8 cellular contexts compared by ENCODE assay signal in the genomic region with DNA sequence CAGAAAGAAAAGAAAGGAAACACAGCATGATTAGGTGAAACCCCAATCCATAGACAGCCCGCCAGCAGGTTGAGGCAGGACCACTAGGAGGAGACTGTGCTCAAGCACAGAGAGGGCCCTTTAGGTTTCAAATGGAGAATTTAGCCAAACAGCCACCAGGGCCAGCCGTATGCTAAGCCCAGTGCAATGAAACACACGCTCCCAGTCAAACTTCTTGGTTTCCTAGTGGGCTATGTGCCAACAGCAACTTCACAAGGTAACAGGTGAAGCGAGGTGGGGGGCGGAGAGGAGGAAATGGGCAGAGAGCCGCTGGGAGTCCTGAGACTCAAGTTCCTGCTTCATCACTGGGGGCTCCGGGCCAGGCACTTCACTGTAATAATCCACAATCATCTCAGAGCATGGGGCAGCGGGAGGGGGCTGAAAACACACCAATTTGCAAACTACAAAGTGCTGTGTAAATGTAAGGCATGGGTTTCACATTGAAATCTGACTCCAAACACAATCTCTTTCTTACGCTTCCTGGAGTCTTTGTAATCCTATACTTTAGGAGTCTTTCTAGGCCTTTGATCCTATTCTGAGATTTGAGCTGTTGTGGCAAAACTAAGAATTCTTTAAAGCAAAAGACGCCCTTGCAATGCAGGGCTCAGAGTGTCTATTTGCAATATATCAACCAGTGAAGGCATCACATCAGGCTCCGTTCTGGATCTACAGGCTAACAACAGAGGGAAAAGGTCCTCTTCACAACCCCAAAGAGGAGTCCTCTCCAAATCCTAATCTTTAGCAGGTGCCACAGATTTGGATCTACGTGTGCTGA.
DNase-seq lines count a peak whose midpoint lies in the region; ATAC-seq and TF ChIP-seq lines count a peak whose summit lies in the region.

No MANE protein-coding gene starts in this region.

- no peaks in the 10 kb centered on the region for H3K27me3 Mint-ChIP-seq in CD4-positive, alpha-beta T cell

- H3K27ac Mint-ChIP-seq in CD4-positive, alpha-beta T cell, result peak overlapping the region; percentile 93

- intact Hi-C loops in CD4-positive, alpha-beta T cell (cut with DNase I, micrococcal nuclease), result loop anchor here (2.0 to 10.0 kb wide), 2 partner anchors 518 to 648 kb away; no protein-coding TSS in a partner anchor
- intact Hi-C loops in vagina (cut with DNase I), result loop anchor here (10.0 kb wide), 1 partner anchor 118 kb away; no protein-coding TSS in a partner anchor

- TF ChIP-seq POLR2A in erythroblast (IDR thresholded peaks at IDR 0.05; ENCODE audit: low read length) (no peak), vagina (IDR thresholded peaks at IDR 0.05) (no peak)

- ATAC-seq in CD4-positive, alpha-beta T cell (ENCODE audit: poor library complexity), result peak; percentile 93
- peak; percentile 71 for ATAC-seq in GM19324 (IDR thresholded peaks at IDR 0.05; ENCODE audit: low FRiP score, unreplicated experiment)
- ATAC-seq in HG03354 (IDR thresholded peaks at IDR 0.05; ENCODE audit: poor library complexity, severe bottlenecking, unreplicated experiment), result peak; percentile 81

- POLR2A ChIA-PET in CD4-positive, alpha-beta T cell (lab: Charles Lee), result interaction anchor here (0.6 to 3.4 kb wide), 11 partner anchors 10 to 212 kb away, joined by 3 to 25 read pairs (median 5); no protein-coding TSS in a partner anchor

- H3K4me1 ChIP-seq in neutrophil (ENCODE audit: control insufficient read depth in 1 of 2, insufficient read depth in 1 of 2, low read depth in 1 of 2, low read length in 1 of 2), result peaks cover 0 to 3% of the 10 kb centered on the region in 2 experiments
- H3K4me1 ChIP-seq in vagina, result no peaks in the 10 kb centered on the region

- peak; percentile 78 for TF ChIP-seq CTCF in CD4-positive, alpha-beta T cell (IDR thresholded peaks at IDR 0.05)
- TF ChIP-seq CTCF in neutrophil (IDR thresholded peaks at IDR 0.05) (no peak), vagina (IDR thresholded peaks at IDR 0.05) (peak in 2 of 3 experiments; percentile 19 to 39)

- H3K4me3 ChIP-seq in neutrophil (ENCODE audit: low read depth in 1 of 2, low read length in 1 of 2), result no peak overlapping the region
- H3K4me3 ChIP-seq in vagina, result no peak overlapping the region

- no peaks in the 10 kb centered on the region for H3K27me3 ChIP-seq in CD4-positive, alpha-beta T cell (ENCODE audit: control insufficient read depth, insufficient read depth, low read length)
- H3K27me3 ChIP-seq in neutrophil (no peaks in the 10 kb centered on the region), vagina (no peaks in the 10 kb centered on the region)

- peak overlapping the region; percentile 75 for H3K27ac ChIP-seq in CD4-positive, alpha-beta T cell (ENCODE audit: low read depth, low read length)
- peak overlapping the region; percentile 60 for H3K27ac ChIP-seq in neutrophil
- no peak overlapping the region for H3K27ac ChIP-seq in vagina

- H3K9me3 Mint-ChIP-seq in CD4-positive, alpha-beta T cell, result no peaks in the 10 kb centered on the region

- H3K4me1 Mint-ChIP-seq in CD4-positive, alpha-beta T cell (ENCODE audit: low read depth), result peaks cover 68% of the 10 kb centered on the region

- H3K9me3 ChIP-seq in CD4-positive, alpha-beta T cell (ENCODE audit: control insufficient read depth, low read length), result no peaks in the 10 kb centered on the region
- H3K9me3 ChIP-seq in neutrophil, result no peaks in the 10 kb centered on the region
- no peaks in the 10 kb centered on the region for H3K9me3 ChIP-seq in vagina

- peaks cover 37% of the 10 kb centered on the region for H3K36me3 ChIP-seq in neutrophil
- no peaks in the 10 kb centered on the region for H3K36me3 ChIP-seq in vagina

- peaks cover 26% of the 10 kb centered on the region for H3K36me3 Mint-ChIP-seq in CD4-positive, alpha-beta T cell (ENCODE audit: low read depth)

- CTCF ChIA-PET in CD4-positive, alpha-beta T cell (lab: Charles Lee), result interaction anchor here (1.7 to 10.5 kb wide), 2 partner anchors 89 to 120 kb away, joined by 6 to 117 read pairs; no protein-coding TSS in a partner anchor

- peak; percentile 36 to 62 (median 56) for DNase-seq in CD4-positive, alpha-beta T cell
- DNase-seq in NCI-H82 (lab: John Stamatoyannopoulos, UW) (peak; percentile 54), erythroblast (lab: John Stamatoyannopoulos, UW) (peak; percentile 15 to 16), vagina (ENCODE audit: extremely low spot score in 2 of 2) (no peak)
- DNase-seq in activated CD8-positive, alpha-beta memory T cell treated with anti-CD3 and anti-CD28 coated beads for 48 hours (ENCODE audit: low read depth in 2 of 3, low spot score in 2 of 3), result peak in 2 of 3 experiments; percentile 28 to 33

- H3K4me3 Mint-ChIP-seq in CD4-positive, alpha-beta T cell, result peak overlapping the region; percentile 80

Comparison
In these comparisons a context has a peak if more than half of its experiments do, and no peak if none do; other contexts are left out.
1. DNase-seq: peak in CD4-positive, alpha-beta T cell (10 of 10), NCI-H82 (single experiment), activated CD8-positive, alpha-beta memory T cell treated with anti-CD3 and anti-CD28 coated beads for 48 hours (2 of 3) and erythroblast (2 of 2); none in vagina (0 of 2).
2. Peak in every context shown above with its lines, with median percentiles within 50 percentile points of each other: ATAC-seq.